ENCODE assay signal across 7 cellular contexts in genomic region chr9:33814816-33815215, GRCh38. TPM values are rescaled to one million over a fixed set of nuclear protein-coding genes. Genes with fewer than 3 reads are reported as not detected.
DNase-seq lines count a peak whose midpoint lies in the region; ATAC-seq, FAIRE-seq and TF ChIP-seq lines count a peak whose summit lies in the region.

No MANE protein-coding gene starts in this region.

- H3K27ac ChIP-seq in epithelial cell of prostate (peak overlapping the region; percentile 94), small intestine (ENCODE audit: low read depth in 1 of 2, low read length in 1 of 2) (peak overlapping the region; percentile 49 to 99)

- 67 to 71% (median 70%) methylated on average over 1 of the region's 1 CpG for WGBS in small intestine, 3 donors

- no peak for TF ChIP-seq POLR2A in H54 (IDR thresholded peaks at IDR 0.05; ENCODE audit: low read depth, low read length)

- DNase-seq in H54 (ENCODE audit: insufficient read length, low spot score) (no peak), OCI-M1 (lab: John Stamatoyannopoulos, UW) (peak; percentile 39), epithelial cell of prostate (ENCODE audit: low read depth, low spot score) (no peak), small intestine (peak; percentile 18), HuH-7 (ENCODE audit: low spot score) (no peak)

- no peak for ATAC-seq in HG03432 (IDR thresholded peaks at IDR 0.05; ENCODE audit: unreplicated experiment)
- ATAC-seq in HG03159 (IDR thresholded peaks at IDR 0.05; ENCODE audit: unreplicated experiment) = no peak

- no peaks in the 10 kb centered on the region for H3K36me3 ChIP-seq in small intestine (ENCODE audit: control insufficient read depth in 2 of 2, insufficient read depth in 2 of 2, low read length in 2 of 2)

- no peaks in the 10 kb centered on the region for H3K27me3 ChIP-seq in small intestine (ENCODE audit: control insufficient read depth in 2 of 2, insufficient read depth in 2 of 2, low read length in 2 of 2)

- FAIRE-seq in H54 (lab: Jason Lieb, UNC) = peak; percentile 57
- FAIRE-seq in small intestine (lab: Jason Lieb, UNC) = no peak

- no peak overlapping the region for H3K4me3 ChIP-seq in small intestine (ENCODE audit: low read depth in 1 of 2, low read length in 2 of 2)

- H3K4me1 ChIP-seq in small intestine (ENCODE audit: control insufficient read depth in 2 of 2, insufficient read depth in 1 of 2, low read depth in 1 of 2, low read length in 1 of 2) = peaks cover 5 to 14% of the 10 kb centered on the region in 2 donors

- H3K9me3 ChIP-seq in small intestine (ENCODE audit: control insufficient read depth, low read depth) = no peaks in the 10 kb centered on the region

RNA-seq across cellular contexts. Expression of gene UBE2R2, which starts 2.1 kb away (rescaled TPM):
- polyA plus RNA-seq in small intestine = 10 to 100 TPM; 22.5 to 42.4 (median 29.5) TPM

RNA-seq across cellular contexts. Expression of gene PRSS3, which starts 19.5 kb away (rescaled TPM):
- 100 to 1,000 TPM; 147 to 505 (median 430) TPM for polyA plus RNA-seq in small intestine

Comparison
In these comparisons a context has a peak if more than half of its experiments do, and no peak if none do; other contexts are left out.
1. DNase-seq: peak in OCI-M1 (single experiment) and small intestine (single experiment); none in H54 (single experiment), epithelial cell of prostate (single experiment) and HuH-7 (single experiment).